Comparison of ENCODE assay signal across 19 cellular contexts in genomic region chr13:101454767-101455166, GRCh38. TPM values are rescaled to one million over a fixed set of nuclear protein-coding genes. Genes with fewer than 3 reads are reported as not detected.
DNase-seq lines count a peak whose midpoint lies in the region; ATAC-seq and TF ChIP-seq lines count a peak whose summit lies in the region.
"Had no signal": no experiment of that assay in that cellular context is flagged by ENCODE, and none has a peak within 500 bp of the region (broad histone marks: within the 10 kb centered on the region; RNA-seq: fewer than 3 reads in every experiment).

No MANE protein-coding gene starts in this region.

- 51% methylated on average over 2 of the region's 2 CpGs for WGBS in smooth muscle cell (ENCODE audit: low lambda C conversion rate)
- 39 to 70% methylated on average over 2 of the region's 2 CpGs for WGBS in sigmoid colon, 2 donors

- H3F3A ChIP-seq in smooth muscle cell (ENCODE audit: low read depth) = peaks cover 5% of the 10 kb centered on the region

- no peak for TF ChIP-seq CTCF in HCT116 (IDR thresholded peaks at IDR 0.05 in 2 of 3, conservative IDR thresholded peaks at IDR 0.05 in 1 of 3; ENCODE audit: borderline replicate concordance in 1 of 3, insufficient read depth in 1 of 3, low read depth in 2 of 3, low read length in 2 of 3)
- no peak for TF ChIP-seq CTCF in fibroblast of pulmonary artery (IDR thresholded peaks at IDR 0.05; ENCODE audit: low read length, missing control alignments)
- no peak for TF ChIP-seq CTCF in smooth muscle cell (IDR thresholded peaks at IDR 0.05; ENCODE audit: borderline replicate concordance, insufficient read depth, poor library complexity, severe bottlenecking)
- no peak for TF ChIP-seq CTCF in OCI-LY7 (conservative IDR thresholded peaks at IDR 0.05; ENCODE audit: low read length)
- TF ChIP-seq CTCF in sigmoid colon (IDR thresholded peaks at IDR 0.05) = no peak

- no peak for DNase-seq in HCT116 (ENCODE audit: low read depth, low spot score)
- peak; percentile 39 for DNase-seq in fibroblast of pulmonary artery (ENCODE audit: low read depth)
- DNase-seq in smooth muscle cell (lab: John Stamatoyannopoulos, UW; ENCODE audit: unreplicated experiment) = no peak
- no peak for DNase-seq in T-helper 1 cell
- DNase-seq in NCI-H2227 (lab: John Stamatoyannopoulos, UW; ENCODE audit: unreplicated experiment) = no peak
- no peak for DNase-seq in OCI-LY7 (ENCODE audit: low spot score)
- no peak for DNase-seq in sigmoid colon
- DNase-seq: activated naive CD4-positive, alpha-beta T cell treated with anti-CD3 and anti-CD28 coated beads for 36 hours; central memory CD4-positive, alpha-beta T cell; naive thymus-derived CD4-positive, alpha-beta T cell; NCI-H345; OCI-M1; stimulated activated CD4-positive, alpha-beta T cell treated with anti-CD3 and anti-CD28 coated beads, Interleukin-1b, Interleukin-23, amount 100 ng/mL, for 48 hours; stimulated activated CD8-positive, alpha-beta memory T cell treated with anti-CD3 and anti-CD28 coated beads, Interleukin-4, amount 100 ng/mL, for 48 hours; upper lobe of left lung had no signal

- H3K4me1 Mint-ChIP-seq in activated T-helper 17 cell treated with anti-CD3 and anti-CD28 coated beads, Interleukin-2, amount 50 U/mL, for 72 hours = no peaks in the 10 kb centered on the region

- no peaks in the 10 kb centered on the region for H3K9me3 Mint-ChIP-seq in activated T-helper 17 cell treated with anti-CD3 and anti-CD28 coated beads, Interleukin-2, amount 50 U/mL, for 72 hours
- H3K9me3 Mint-ChIP-seq: activated naive CD4-positive, alpha-beta T cell treated with anti-CD3 and anti-CD28 coated beads for 36 hours had no signal

- H3K4me3 ChIP-seq in HCT116 (replicated peaks in 1 of 2; ENCODE audit: low read depth in 1 of 2, low read length in 2 of 2) = no peak overlapping the region
- no peak overlapping the region for H3K4me3 ChIP-seq in fibroblast of pulmonary artery (replicated peaks; ENCODE audit: low read depth, low read length)
- no peak overlapping the region for H3K4me3 ChIP-seq in smooth muscle cell
- H3K4me3 ChIP-seq in OCI-LY7 (ENCODE audit: low read depth, low read length, poor library complexity, severe bottlenecking) = no peak overlapping the region
- no peak overlapping the region for H3K4me3 ChIP-seq in sigmoid colon
- H3K4me3 ChIP-seq: hepatocyte had no signal

- no peaks in the 10 kb centered on the region for H4K20me1 ChIP-seq in HCT116 (ENCODE audit: insufficient read depth)
- no peaks in the 10 kb centered on the region for H4K20me1 ChIP-seq in smooth muscle cell (ENCODE audit: low read depth)
- H4K20me1 ChIP-seq in OCI-LY7 (ENCODE audit: insufficient read depth, low read length) = no peaks in the 10 kb centered on the region

- H3K4me2 ChIP-seq in HCT116 (ENCODE audit: low read length) = peak overlapping the region; percentile 13
- H3K4me2 ChIP-seq in smooth muscle cell = peak overlapping the region; percentile 40
- H3K4me2 ChIP-seq in OCI-LY7 (ENCODE audit: low read length) = no peak overlapping the region
- H3K4me2 ChIP-seq: hepatocyte had no signal

- no peaks in the 10 kb centered on the region for H3K36me3 Mint-ChIP-seq in activated T-helper 17 cell treated with anti-CD3 and anti-CD28 coated beads, Interleukin-2, amount 50 U/mL, for 72 hours (ENCODE audit: low read depth)
- H3K36me3 Mint-ChIP-seq: naive thymus-derived CD4-positive, alpha-beta T cell had no signal

- H3K27me3 ChIP-seq in HCT116 (ENCODE audit: insufficient read depth, low read length) (no peaks in the 10 kb centered on the region), smooth muscle cell (ENCODE audit: low read depth) (no peaks in the 10 kb centered on the region), sigmoid colon (peaks cover 0 to 9% (median 0%) of the 10 kb centered on the region in 3 donors)
- H3K27me3 ChIP-seq: hepatocyte had no signal

- no peak for TF ChIP-seq RAD21 in HCT116 (IDR thresholded peaks at IDR 0.05; ENCODE audit: low read depth)

- H3K27ac ChIP-seq in HCT116 (ENCODE audit: low read depth, low read length) (peak overlapping the region; percentile 2; the same call in 1 of the 2 replicates), smooth muscle cell (ENCODE audit: low read depth) (peak overlapping the region; percentile 75), OCI-LY7 (ENCODE audit: low read depth, low read length, poor library complexity, severe bottlenecking) (no peak overlapping the region), sigmoid colon (no peak overlapping the region)
- H3K27ac ChIP-seq: hepatocyte, upper lobe of left lung had no signal

- peak overlapping the region; percentile 10 for H3K4me3 Mint-ChIP-seq in activated T-helper 17 cell treated with anti-CD3 and anti-CD28 coated beads, Interleukin-2, amount 50 U/mL, for 72 hours
- H3K4me3 Mint-ChIP-seq: activated naive CD4-positive, alpha-beta T cell treated with anti-CD3 and anti-CD28 coated beads for 36 hours had no signal

- H2AFZ ChIP-seq in HCT116 (ENCODE audit: low read depth, low read length, poor library complexity, severe bottlenecking) = no peak overlapping the region
- no peak overlapping the region for H2AFZ ChIP-seq in smooth muscle cell (ENCODE audit: low read depth)
- no peak overlapping the region for H2AFZ ChIP-seq in OCI-LY7 (ENCODE audit: low read length)
- H2AFZ ChIP-seq: hepatocyte had no signal

- H3K36me3 ChIP-seq in HCT116 (ENCODE audit: control insufficient read depth in 1 of 2, insufficient read depth in 2 of 2, low read length in 2 of 2) (no peaks in the 10 kb centered on the region), smooth muscle cell (ENCODE audit: low read depth) (no peaks in the 10 kb centered on the region), OCI-LY7 (ENCODE audit: insufficient read depth, low read length) (no peaks in the 10 kb centered on the region), sigmoid colon (no peaks in the 10 kb centered on the region)
- H3K36me3 ChIP-seq: upper lobe of left lung had no signal

- BruUV-seq in HCT116 (replicated peaks; lab: Mats Ljungman, UMichigan) = no TSS peak
- no TSS peak for BruUV-seq in OCI-LY7 (replicated peaks; lab: Mats Ljungman, UMichigan)

- H3K9me2 ChIP-seq in HCT116 (ENCODE audit: insufficient read depth) (no peaks in the 10 kb centered on the region), OCI-LY7 (ENCODE audit: insufficient read depth, low read length) (no peaks in the 10 kb centered on the region)

- H3K9me3 ChIP-seq in HCT116 (ENCODE audit: control insufficient read depth in 1 of 2, insufficient read depth in 1 of 2, low read depth in 1 of 2, low read length in 2 of 2) (peaks cover 0 to 3% of the 10 kb centered on the region in 2 experiments; a peak in 2 of 4 replicates), smooth muscle cell (replicated peaks; ENCODE audit: low read depth) (no peaks in the 10 kb centered on the region), OCI-LY7 (ENCODE audit: low read length) (no peaks in the 10 kb centered on the region), sigmoid colon (no peaks in the 10 kb centered on the region)
- H3K9me3 ChIP-seq: upper lobe of left lung had no signal

- ATAC-seq in HCT116 = no peak
- ATAC-seq in activated T-helper 17 cell treated with anti-CD3 and anti-CD28 coated beads, Interleukin-2, amount 50 U/mL, for 72 hours (replicated peaks) = no peak
- ATAC-seq: activated CD4-positive, CD25-positive, alpha-beta regulatory T cell treated with anti-CD3 and anti-CD28 coated beads, Interleukin-2, amount 50 U/mL, for 24 hours; naive thymus-derived CD4-positive, alpha-beta T cell had no signal

- no peak for TF ChIP-seq POLR2A in HCT116 (IDR thresholded peaks at IDR 0.05; ENCODE audit: borderline replicate concordance, extremely low read depth, insufficient read depth, insufficient read length)
- no peak for TF ChIP-seq POLR2A in sigmoid colon (IDR thresholded peaks at IDR 0.05)

- no peak overlapping the region for H3K9ac ChIP-seq in HCT116 (ENCODE audit: low read length)
- H3K9ac ChIP-seq in smooth muscle cell (ENCODE audit: low read depth) = no peak overlapping the region

- TF ChIP-seq EP300 in sigmoid colon (IDR thresholded peaks at IDR 0.05) = no peak

- POLR2A ChIA-PET in HCT116 (lab: Charles Lee) = no interaction called here
- POLR2A ChIA-PET in OCI-LY7 (lab: Charles Lee) = no interaction called here

- H3K27me3 Mint-ChIP-seq in activated T-helper 17 cell treated with anti-CD3 and anti-CD28 coated beads, Interleukin-2, amount 50 U/mL, for 72 hours = peaks cover 20% of the 10 kb centered on the region

- RAD21 ChIA-PET in HCT116 (lab: Charles Lee; ENCODE audit: low non-redundant PET in 1 of 2, low total read pairs in 2 of 2, uncharacterized antibody in 2 of 2, unreplicated experiment in 2 of 2) = no interaction called here

- peaks cover 15 to 30% of the 10 kb centered on the region in 2 experiments for H3K4me1 ChIP-seq in HCT116 (ENCODE audit: control insufficient read depth in 1 of 2, insufficient read depth in 2 of 2, low read length in 2 of 2)
- no peaks in the 10 kb centered on the region for H3K4me1 ChIP-seq in smooth muscle cell (ENCODE audit: low read depth)
- no peaks in the 10 kb centered on the region for H3K4me1 ChIP-seq in OCI-LY7 (ENCODE audit: insufficient read depth, low read length, poor library complexity, severe bottlenecking)
- H3K4me1 ChIP-seq in sigmoid colon = peaks cover 0 to 14% (median 8%) of the 10 kb centered on the region in 4 donors

- intact Hi-C loops in HCT116 (cut with micrococcal nuclease) (no loop called here), OCI-LY7 (cut with micrococcal nuclease; ENCODE audit: unreplicated experiment) (no loop called here), sigmoid colon (cut with DNase I) (no loop called here)

- CTCF ChIA-PET in HCT116 (lab: Charles Lee) (no interaction called here), OCI-LY7 (lab: Charles Lee; ENCODE audit: unreplicated experiment) (no interaction called here)

- H3K79me2 ChIP-seq in HCT116 (ENCODE audit: insufficient read depth, low read length) (no peaks in the 10 kb centered on the region), smooth muscle cell (ENCODE audit: low read depth) (no peaks in the 10 kb centered on the region), OCI-LY7 (ENCODE audit: insufficient read depth, low read depth, low read length) (no peaks in the 10 kb centered on the region)
- H3K79me2 ChIP-seq: hepatocyte had no signal

- no peak overlapping the region for H3K27ac Mint-ChIP-seq in activated T-helper 17 cell treated with anti-CD3 and anti-CD28 coated beads, Interleukin-2, amount 50 U/mL, for 72 hours
- H3K27ac Mint-ChIP-seq: activated naive CD4-positive, alpha-beta T cell treated with anti-CD3 and anti-CD28 coated beads for 36 hours; naive thymus-derived CD4-positive, alpha-beta T cell had no signal

RNA-seq across cellular contexts. Expression of gene ITGBL1, which starts 2.3 kb away (rescaled TPM):
- total RNA-seq in HCT116 (2021; ENCODE audit: unreplicated experiment) = 0.66 TPM
- 0.65 and 0.69 TPM in 2 replicates for polyA plus RNA-seq in HCT116 (2012)
- total RNA-seq in activated T-helper 17 cell treated with anti-CD3 and anti-CD28 coated beads, Interleukin-2, amount 50 U/mL, for 72 hours = under 1 TPM in 1 of 2 donors, not detected in 1; 0.05 TPM
- total RNA-seq in smooth muscle cell = 0.36 TPM in 1 of 2 replicates, not detected in the other
- polyA plus RNA-seq in smooth muscle cell = 0.29 TPM in 1 of 2 replicates, not detected in the other
- total RNA-seq in OCI-LY7 (2014; rRNA removed; shearing (Covaris generic)) = not detected in 2 replicates
- not detected in 2 replicates for total RNA-seq in OCI-LY7 (2022)
- 10 to 100 TPM in 1 of 4 donors, 1 to 10 TPM in 2, under 1 TPM in 1; 0.81 to 15.0 (median 1.6) TPM for total RNA-seq in sigmoid colon
- 1 to 10 TPM in 1 of 3 donors, under 1 TPM in 1, not detected in 1; 0.16 to 3.0 TPM for polyA plus RNA-seq in sigmoid colon
- total RNA-seq: activated naive CD4-positive, alpha-beta T cell treated with anti-CD3 and anti-CD28 coated beads for 36 hours; naive thymus-derived CD4-positive, alpha-beta T cell; T-helper 1 cell treated with Interleukin-12 subunit alpha and Interleukin-12 subunit beta and Interleukin-4 antibody, amounts not matched to agents 30 ng/mL and 1 ng/mL, for 36 hours had no signal
- polyA plus RNA-seq: hepatocyte; naive thymus-derived CD4-positive, alpha-beta T cell had no signal

RNA-seq across cellular contexts. Expression of gene NALCN, which starts 38.5 kb away (rescaled TPM):
- not detected for total RNA-seq in HCT116 (2021; ENCODE audit: unreplicated experiment)
- 0.01 TPM in 1 of 2 replicates, not detected in the other for polyA plus RNA-seq in HCT116 (2012)
- not detected for total RNA-seq in activated T-helper 17 cell treated with anti-CD3 and anti-CD28 coated beads, Interleukin-2, amount 50 U/mL, for 72 hours
- 6.0 and 7.3 TPM in 2 replicates for total RNA-seq in smooth muscle cell
- polyA plus RNA-seq in smooth muscle cell = 3.2 and 4.1 TPM in 2 replicates
- total RNA-seq in OCI-LY7 (2014; rRNA removed; shearing (Covaris generic)) = not detected in 2 replicates
- total RNA-seq in OCI-LY7 (2022) = not detected in 2 replicates
- total RNA-seq in sigmoid colon = 1 to 10 TPM in 1 of 4 donors, under 1 TPM in 3; 0.33 to 1.1 (median 0.83) TPM
- under 1 TPM in 1 of 3 donors, not detected in 2; 0.23 TPM for polyA plus RNA-seq in sigmoid colon
- total RNA-seq: activated naive CD4-positive, alpha-beta T cell treated with anti-CD3 and anti-CD28 coated beads for 36 hours; naive thymus-derived CD4-positive, alpha-beta T cell; T-helper 1 cell treated with Interleukin-12 subunit alpha and Interleukin-12 subunit beta and Interleukin-4 antibody, amounts not matched to agents 30 ng/mL and 1 ng/mL, for 36 hours had no signal
- polyA plus RNA-seq: naive thymus-derived CD4-positive, alpha-beta T cell had no signal

Comparison
In these comparisons a context has a peak if more than half of its experiments do, and no peak if none do; other contexts are left out.
1. H3K27ac ChIP-seq: peak in HCT116 (single experiment) and smooth muscle cell (single experiment); none in OCI-LY7 (single experiment) and sigmoid colon (0 of 4).